15 cellular contexts compared by ENCODE assay signal in genomic region chrX:97609938-97610337, GRCh38.
"Had no signal": no experiment of that assay in that cellular context is flagged by ENCODE, and none has a peak within 500 bp of the region (broad histone marks: within the 10 kb centered on the region; RNA-seq: fewer than 3 reads in every experiment).

No MANE protein-coding gene starts in this region.

- H3K4me1 ChIP-seq: heart right ventricle, right atrium auricular region, sigmoid colon, testis, tibial nerve had no signal

- H3K27me3 ChIP-seq: right atrium auricular region, sigmoid colon, testis, tibial nerve had no signal

- H3K36me3 ChIP-seq: heart right ventricle, right atrium auricular region, sigmoid colon, tibial nerve had no signal

- DNase-seq: effector memory CD4-positive, alpha-beta T cell; heart right ventricle; hypothalamus; kidney glomerular epithelial cell; mammary epithelial cell; natural killer cell; sigmoid colon; stimulated activated CD4-positive, alpha-beta T cell treated with anti-CD3 and anti-CD28 coated beads, Interleukin-2, amount 100 ng/mL, for 24 hours; stimulated activated CD4-positive, alpha-beta T cell treated with anti-CD3 and anti-CD28 coated beads, Interleukin-4, amount 100 ng/mL, for 4 hours; stimulated activated naive B cell treated with anti-CD40 and anti-IgM and Interleukin-4, amounts not matched to agents 10 μg/mL and 1 μg/mL and 100 μg/mL, for 72 hours; stimulated activated naive CD8-positive, alpha-beta T cell treated with anti-CD3 and anti-CD28 coated beads, Interleukin-15, amount 100 ng/mL, for 72 hours; testis had no signal

- H3K9me3 ChIP-seq: heart right ventricle, right atrium auricular region, sigmoid colon, testis, tibial nerve had no signal

- H3K27ac ChIP-seq: heart right ventricle, right atrium auricular region, sigmoid colon, skin epidermis, testis, tibial nerve had no signal

- H3K4me3 ChIP-seq: heart right ventricle, right atrium auricular region, sigmoid colon, skin epidermis, testis, tibial nerve had no signal
